Comparison of ENCODE assay signal across 11 cellular contexts in the genomic region with DNA sequence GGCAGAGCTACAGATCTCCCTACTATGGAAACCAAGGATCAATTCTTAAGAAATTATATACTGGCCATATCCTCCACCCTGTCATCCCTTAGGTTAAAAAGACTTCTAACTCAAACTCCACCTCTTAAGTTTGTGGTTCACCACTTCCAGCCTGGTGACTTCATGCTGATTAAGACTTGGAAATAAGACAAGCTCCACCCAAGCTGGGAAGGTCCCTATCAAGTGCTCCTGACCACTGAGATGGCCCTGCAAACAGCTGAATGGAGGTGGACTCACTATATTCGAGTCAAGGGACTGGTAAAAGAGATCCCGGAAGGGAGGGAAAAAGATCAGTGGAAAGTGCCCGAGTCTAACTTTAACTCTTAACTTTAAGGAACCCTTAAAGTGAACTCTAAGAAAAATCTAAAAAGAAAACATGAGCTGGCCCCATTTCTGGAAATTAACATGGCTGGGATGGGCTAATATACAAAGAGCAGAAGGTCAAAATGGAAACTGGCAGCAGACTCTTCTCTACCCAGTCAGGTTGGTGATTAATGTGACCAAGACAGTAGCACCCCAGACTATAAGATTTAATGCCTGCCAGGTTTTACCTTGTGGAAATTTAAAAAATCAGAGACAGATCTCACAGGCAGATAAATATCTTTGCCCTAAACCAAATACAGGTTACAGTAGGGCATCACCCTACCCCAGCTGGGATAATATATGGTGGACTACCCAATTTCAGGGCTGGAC. TPM values are rescaled to one million over a fixed set of nuclear protein-coding genes. Genes with fewer than 3 reads are reported as not detected.
DNase-seq lines count a peak whose midpoint lies in the region; ATAC-seq and TF ChIP-seq lines count a peak whose summit lies in the region.
"Had no signal": no experiment of that assay in that cellular context is flagged by ENCODE, and none has a peak within 500 bp of the region (broad histone marks: within the 10 kb centered on the region; RNA-seq: fewer than 3 reads in every experiment).

No MANE protein-coding gene starts in this region.

- peak overlapping the region; percentile 68 to 79 for H3K27ac ChIP-seq in thoracic aorta
- H3K27ac ChIP-seq: gastrocnemius medialis had no signal

- no peak for ATAC-seq in thoracic aorta (ENCODE audit: insufficient number of reproducible peaks, low FRiP score, low read depth)
- no peak for ATAC-seq in GM19324 (IDR thresholded peaks at IDR 0.05; ENCODE audit: low FRiP score, unreplicated experiment)
- no peak for ATAC-seq in HG03095 (IDR thresholded peaks at IDR 0.05; ENCODE audit: unreplicated experiment)
- ATAC-seq: gastrocnemius medialis, right cardiac atrium had no signal

- no peak for TF ChIP-seq CTCF in choroid plexus epithelial cell (conservative IDR thresholded peaks at IDR 0.05; ENCODE audit: low read depth, low read length)
- no peak for TF ChIP-seq CTCF in thoracic aorta (IDR thresholded peaks at IDR 0.05)

- no peaks in the 10 kb centered on the region for H3K36me3 ChIP-seq in thoracic aorta
- H3K36me3 ChIP-seq: gastrocnemius medialis had no signal

- H3K4me3 ChIP-seq in choroid plexus epithelial cell (ENCODE audit: low read depth, low read length) = no peak overlapping the region
- no peak overlapping the region for H3K4me3 ChIP-seq in thoracic aorta
- H3K4me3 ChIP-seq: gastrocnemius medialis had no signal

- no peaks in the 10 kb centered on the region for H3K9me3 ChIP-seq in thoracic aorta
- H3K9me3 ChIP-seq: gastrocnemius medialis had no signal

- no peaks in the 10 kb centered on the region for H3K27me3 ChIP-seq in thoracic aorta (replicated peaks; ENCODE audit: insufficient read depth)
- H3K27me3 ChIP-seq: gastrocnemius medialis had no signal

- in situ Hi-C loops in SK-MEL-5 (cut with HindIII; ENCODE audit: low pct_unique_long_range_greater_than_20kb, low sequenced_read_pairs) = no loop called here

- H3K4me1 ChIP-seq in thoracic aorta (ENCODE audit: control insufficient read depth in 1 of 2, low read depth in 2 of 2) = peaks cover 30 to 34% of the 10 kb centered on the region in 2 donors

- DNase-seq in activated naive CD4-positive, alpha-beta T cell treated with Interleukin-2 at 50 U/mL for 16 hours = peak; percentile 33
- DNase-seq in activated naive CD4-positive, alpha-beta T cell treated with anti-CD3 and anti-CD28 coated beads, Interleukin-2, amount 50 U/mL, for 16 hours = no peak
- peak; percentile 54 for DNase-seq in SK-MEL-5 (ENCODE audit: low read depth, low spot score)
- peak; percentile 62 for DNase-seq in choroid plexus epithelial cell (ENCODE audit: low read depth)
- DNase-seq in thoracic aorta (ENCODE audit: low spot score) = no peak
- DNase-seq in NCI-H2081 treated with DMSO at 0.1 percent for 48 hours (lab: John Stamatoyannopoulos, UW) = no peak
- DNase-seq: DMS153, gastrocnemius medialis, right cardiac atrium had no signal

RNA-seq across cellular contexts. Expression of gene PPCDC, which starts 43.9 kb away (rescaled TPM):
- 12.0 and 12.1 TPM in 2 replicates for total RNA-seq in SK-MEL-5 (2014; rRNA removed; shearing (Covaris generic))
- polyA plus RNA-seq in SK-MEL-5 (2015; cell fraction: cytosol; rRNA removed) = 32.5 and 37.6 TPM in 2 replicates
- 26.4 and 53.6 TPM in 2 replicates for polyA plus RNA-seq in SK-MEL-5 (2015; cell fraction: nucleus; rRNA removed)
- total RNA-seq in thoracic aorta = 10 to 100 TPM in 1 of 2 donors, 1 to 10 TPM in 1; 8.5 to 13.7 TPM

Comparison
In these comparisons a context has a peak if more than half of its experiments do, and no peak if none do; other contexts are left out.
1. DNase-seq: peak in activated naive CD4-positive, alpha-beta T cell treated with Interleukin-2 at 50 U/mL for 16 hours (single experiment), SK-MEL-5 (single experiment) and choroid plexus epithelial cell (single experiment); none in activated naive CD4-positive, alpha-beta T cell treated with anti-CD3 and anti-CD28 coated beads, Interleukin-2, amount 50 U/mL, for 16 hours (single experiment), thoracic aorta (single experiment) and NCI-H2081 treated with DMSO at 0.1 percent for 48 hours (single experiment).